Comparison of ENCODE assay signal across 1 cellular context in the genomic region with DNA sequence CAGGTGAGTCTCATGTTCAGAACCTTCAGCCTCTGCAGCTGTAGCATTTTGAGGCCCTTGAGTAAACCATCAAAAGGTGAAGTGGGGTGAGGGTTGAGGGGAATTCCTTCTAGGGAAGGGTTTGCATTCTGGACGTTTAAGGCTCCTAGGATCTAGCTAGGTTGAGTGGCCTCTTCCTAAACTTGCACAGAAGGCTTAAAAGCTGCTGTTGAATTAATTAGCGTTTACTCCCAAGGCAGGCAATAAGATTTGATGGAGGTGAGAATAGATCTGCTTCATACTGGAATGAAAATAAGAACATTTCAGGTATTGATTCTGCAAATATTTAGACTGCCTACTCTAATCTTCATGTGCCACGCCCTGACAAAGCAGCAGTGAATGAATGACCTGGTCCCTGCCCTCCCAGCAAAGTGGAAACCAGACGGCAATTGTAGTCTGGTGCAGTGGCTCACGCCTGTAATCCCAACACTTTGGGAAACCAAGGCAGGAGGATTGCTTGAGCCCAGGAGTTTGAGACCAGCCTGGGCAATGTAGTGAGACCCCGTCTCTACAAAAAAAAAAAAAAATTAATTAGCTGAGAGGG.
TF ChIP-seq lines count a peak whose summit lies in the region.

No MANE protein-coding gene starts in this region.

TF ChIP-seq in HepG2, 621 proteins besides CTCF, POLR2A, EP300 and RAD21 (continued from another document):
- TF ChIP-seq ZBTB42 (CRISPR knock-in tag; IDR thresholded peaks at IDR 0.05) (no peak), GFI1 (CRISPR knock-in tag; IDR thresholded peaks at IDR 0.05; ENCODE audit: borderline replicate concordance) (no peak), ZBTB44 (CRISPR knock-in tag; IDR thresholded peaks at IDR 0.05) (no peak), ZFP41 (CRISPR knock-in tag; IDR thresholded peaks at IDR 0.05; ENCODE audit: borderline replicate concordance) (no peak), ZNF800 (CRISPR knock-in tag; IDR thresholded peaks at IDR 0.05) (no peak), SNAPC2 (CRISPR knock-in tag; IDR thresholded peaks at IDR 0.05) (no peak), ZNF83 (CRISPR knock-in tag; IDR thresholded peaks at IDR 0.05; ENCODE audit: borderline replicate concordance) (no peak), ZNF101 (CRISPR knock-in tag; IDR thresholded peaks at IDR 0.05; ENCODE audit: borderline replicate concordance, low read depth) (no peak), RARA (CRISPR knock-in tag; IDR thresholded peaks at IDR 0.05) (no peak), JUNB (CRISPR knock-in tag; IDR thresholded peaks at IDR 0.05; ENCODE audit: borderline replicate concordance) (no peak), MEIS1 (CRISPR knock-in tag; IDR thresholded peaks at IDR 0.05; ENCODE audit: borderline replicate concordance) (no peak), PHF5A (CRISPR knock-in tag; IDR thresholded peaks at IDR 0.05; ENCODE audit: low read depth, unreplicated experiment) (no peak), ZNF768 (CRISPR knock-in tag; IDR thresholded peaks at IDR 0.05) (no peak), RFX5 (IDR thresholded peaks at IDR 0.05; ENCODE audit: low read depth, low read length) (no peak), ZNF770 (CRISPR knock-in tag; IDR thresholded peaks at IDR 0.05) (0 out of 2 replicates have a peak, but pooled peaks have one; percentile 8), ZNF605 (CRISPR knock-in tag; IDR thresholded peaks at IDR 0.05) (no peak), HCFC1 (IDR thresholded peaks at IDR 0.05; ENCODE audit: low read depth, low read length) (no peak)
- TF ChIP-seq, protein P1, sequence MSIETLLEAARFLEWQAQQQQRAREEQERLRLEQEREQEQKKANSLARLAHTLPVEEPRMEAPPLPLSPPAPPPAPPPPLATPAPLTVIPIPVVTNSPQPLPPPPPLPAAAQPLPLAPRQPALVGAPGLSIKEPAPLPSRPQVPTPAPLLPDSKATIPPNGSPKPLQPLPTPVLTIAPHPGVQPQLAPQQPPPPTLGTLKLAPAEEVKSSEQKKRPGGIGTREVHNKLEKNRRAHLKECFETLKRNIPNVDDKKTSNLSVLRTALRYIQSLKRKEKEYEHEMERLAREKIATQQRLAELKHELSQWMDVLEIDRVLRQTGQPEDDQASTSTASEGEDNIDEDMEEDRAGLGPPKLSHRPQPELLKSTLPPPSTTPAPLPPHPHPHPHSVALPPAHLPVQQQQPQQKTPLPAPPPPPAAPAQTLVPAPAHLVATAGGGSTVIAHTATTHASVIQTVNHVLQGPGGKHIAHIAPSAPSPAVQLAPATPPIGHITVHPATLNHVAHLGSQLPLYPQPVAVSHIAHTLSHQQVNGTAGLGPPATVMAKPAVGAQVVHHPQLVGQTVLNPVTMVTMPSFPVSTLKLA (IDR thresholded peaks at IDR 0.05), result no peak
- TF ChIP-seq, protein P2, sequence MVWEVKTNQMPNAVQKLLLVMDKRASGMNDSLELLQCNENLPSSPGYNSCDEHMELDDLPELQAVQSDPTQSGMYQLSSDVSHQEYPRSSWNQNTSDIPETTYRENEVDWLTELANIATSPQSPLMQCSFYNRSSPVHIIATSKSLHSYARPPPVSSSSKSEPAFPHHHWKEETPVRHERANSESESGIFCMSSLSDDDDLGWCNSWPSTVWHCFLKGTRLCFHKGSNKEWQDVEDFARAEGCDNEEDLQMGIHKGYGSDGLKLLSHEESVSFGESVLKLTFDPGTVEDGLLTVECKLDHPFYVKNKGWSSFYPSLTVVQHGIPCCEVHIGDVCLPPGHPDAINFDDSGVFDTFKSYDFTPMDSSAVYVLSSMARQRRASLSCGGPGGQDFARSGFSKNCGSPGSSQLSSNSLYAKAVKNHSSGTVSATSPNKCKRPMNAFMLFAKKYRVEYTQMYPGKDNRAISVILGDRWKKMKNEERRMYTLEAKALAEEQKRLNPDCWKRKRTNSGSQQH (CRISPR knock-in tag; IDR thresholded peaks at IDR 0.05; ENCODE audit: low read depth), result no peak
